8 cellular contexts compared by ENCODE assay signal in the genomic region with DNA sequence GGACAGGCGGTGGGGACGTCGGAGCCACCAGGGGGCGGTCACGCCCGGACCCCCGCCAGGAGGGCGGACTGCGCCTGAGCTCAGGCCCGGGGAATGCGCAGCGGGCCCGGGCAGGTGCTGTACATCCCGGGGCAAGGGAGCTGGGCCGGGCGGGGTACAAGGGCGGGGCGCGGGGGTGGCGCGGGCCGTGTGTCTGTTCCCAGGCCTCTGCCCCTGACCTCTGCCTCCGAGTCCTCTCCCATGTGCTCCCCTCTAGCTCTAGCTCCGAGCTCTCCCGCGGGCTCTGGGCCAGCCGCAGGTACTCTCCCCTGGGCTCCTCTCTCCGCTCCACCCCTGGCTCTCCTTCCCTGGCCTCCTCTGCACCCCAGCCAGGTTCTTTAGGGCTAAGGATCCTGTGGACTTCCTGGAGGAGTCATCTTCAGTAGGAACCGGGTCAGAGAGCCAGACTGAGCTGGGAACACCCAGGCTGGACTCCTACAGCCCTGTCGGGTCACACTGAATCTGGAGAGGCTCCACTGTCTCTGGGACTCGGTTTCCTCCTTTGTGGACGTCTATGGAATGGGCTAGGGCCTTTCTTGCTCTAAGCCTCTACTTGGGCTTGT. TPM values are rescaled to one million over a fixed set of nuclear protein-coding genes. Genes with fewer than 3 reads are reported as not detected.
DNase-seq lines count a peak whose midpoint lies in the region; ATAC-seq and TF ChIP-seq lines count a peak whose summit lies in the region.

No MANE protein-coding gene starts in this region.

- peaks cover 0 to 49% (median 9%) of the 10 kb centered on the region in 4 donors for H3K4me1 ChIP-seq in Peyer's patch
- peaks cover 45% of the 10 kb centered on the region for H3K4me1 ChIP-seq in skeletal muscle satellite cell (ENCODE audit: control insufficient read depth, insufficient read depth, low read length)

- peak overlapping the region; percentile 97 for H3K9ac ChIP-seq in skeletal muscle satellite cell (ENCODE audit: low read depth, low read length)

- TF ChIP-seq POLR2A in Peyer's patch (IDR thresholded peaks at IDR 0.05) = no peak

- POLR2A ChIA-PET in GM10248 (lab: Yijun Ruan, JAX) = no interaction called here

- H3K4me2 ChIP-seq in skeletal muscle satellite cell (ENCODE audit: low read length) = peak overlapping the region; percentile 89

- CTCF ChIA-PET in GM10248 (lab: Yijun Ruan, JAX) = interaction anchor here (0.8 to 2.9 kb wide), 13 partner anchors 8 to 414 kb away, joined by 3 to 16 read pairs (median 5); no protein-coding TSS in a partner anchor

- no peaks in the 10 kb centered on the region for H3K27me3 ChIP-seq in Peyer's patch
- no peaks in the 10 kb centered on the region for H3K27me3 ChIP-seq in skeletal muscle satellite cell (ENCODE audit: control insufficient read depth, insufficient read depth, low read length)

- H3K9me3 ChIP-seq in Peyer's patch (no peaks in the 10 kb centered on the region), skeletal muscle satellite cell (replicated peaks; ENCODE audit: low read length) (no peaks in the 10 kb centered on the region)

- H3K4me3 ChIP-seq in Peyer's patch = peak overlapping the region in 2 of 4 donors; percentile 22
- peak overlapping the region; percentile 41 for H3K4me3 ChIP-seq in skeletal muscle satellite cell (ENCODE audit: low read length)

- peak; percentile 52 for TF ChIP-seq CTCF in GM10248 (IDR thresholded peaks at IDR 0.05; ENCODE audit: control extremely low read depth, extremely low read depth, low read depth, missing control alignments)
- TF ChIP-seq CTCF in Peyer's patch (IDR thresholded peaks at IDR 0.05) = peak in 4 of 6 experiments; percentile 32 to 53 (median 48)

- DNase-seq in GM10248 (ENCODE audit: extremely low spot score) (peak; percentile 57), Peyer's patch (peak; percentile 20 to 82 (median 77)), germinal center (ENCODE audit: low spot score) (peak; percentile 81), T1000 (lab: John Stamatoyannopoulos, UW) (no peak), KG1 (lab: John Stamatoyannopoulos, UW) (no peak), NCI-H2227 (lab: John Stamatoyannopoulos, UW; ENCODE audit: unreplicated experiment) (no peak)

- no peak for ATAC-seq in GM18909 (IDR thresholded peaks at IDR 0.05; ENCODE audit: poor library complexity, unreplicated experiment)

- H3K36me3 ChIP-seq in Peyer's patch = no peaks in the 10 kb centered on the region
- no peaks in the 10 kb centered on the region for H3K36me3 ChIP-seq in skeletal muscle satellite cell (ENCODE audit: insufficient read depth, low read length)

- peak overlapping the region in 2 of 4 donors; percentile 16 to 55 for H3K27ac ChIP-seq in Peyer's patch

RNA-seq across cellular contexts. Expression of a gene that starts 2.3 kb away (rescaled TPM):
- total RNA-seq in Peyer's patch = 10 to 100 TPM; 16.5 to 53.9 (median 36.2) TPM
- 0.25 and 0.66 TPM in 2 replicates for total RNA-seq in skeletal muscle satellite cell (2012; rRNA removed)

RNA-seq across cellular contexts. Expression of a gene that starts 3.9 kb away (rescaled TPM):
- total RNA-seq in Peyer's patch = 10 to 100 TPM in 1 of 4 donors, 1 to 10 TPM in 2, under 1 TPM in 1; 0.88 to 10.7 (median 2.5) TPM
- total RNA-seq in skeletal muscle satellite cell (2012; rRNA removed) = 11.9 and 16.6 TPM in 2 replicates

RNA-seq across cellular contexts. Expression of a gene that starts 21.1 kb away (rescaled TPM):
- 10 to 100 TPM; 39.9 to 69.3 (median 52.5) TPM for total RNA-seq in Peyer's patch
- 167 and 201 TPM in 2 replicates for total RNA-seq in skeletal muscle satellite cell (2012; rRNA removed)

RNA-seq across cellular contexts. Expression of a gene that starts 32.2 kb away (rescaled TPM):
- total RNA-seq in Peyer's patch = 10 to 100 TPM; 12.3 to 23.9 (median 14.3) TPM
- 40.1 and 54.0 TPM in 2 replicates for total RNA-seq in skeletal muscle satellite cell (2012; rRNA removed)

Comparison
In these comparisons a context has a peak if more than half of its experiments do, and no peak if none do; other contexts are left out.
1. DNase-seq: peak in GM10248 (single experiment), Peyer's patch (3 of 3) and germinal center (single experiment); none in T1000 (single experiment), KG1 (single experiment) and NCI-H2227 (single experiment).